In genomic region chr9:124410321-124410913, GRCh38 we compare ENCODE assay signal across 15 cellular contexts. TPM values are rescaled to one million over a fixed set of nuclear protein-coding genes. Genes with fewer than 3 reads are reported as not detected.
DNase-seq lines count a peak whose midpoint lies in the region; ATAC-seq, FAIRE-seq and TF ChIP-seq lines count a peak whose summit lies in the region.
"Had no signal": no experiment of that assay in that cellular context is flagged by ENCODE, and none has a peak within 500 bp of the region (broad histone marks: within the 10 kb centered on the region; RNA-seq: fewer than 3 reads in every experiment).

No MANE protein-coding gene starts in this region.

- H3K4me3 ChIP-seq in A549 (no peak overlapping the region), DOHH2 (ENCODE audit: low read length) (no peak overlapping the region), fibroblast of villous mesenchyme (ENCODE audit: low read depth, low read length) (no peak overlapping the region)
- H3K4me3 ChIP-seq: SK-N-MC, thoracic aorta had no signal

- no peaks in the 10 kb centered on the region for H3K27me3 Mint-ChIP-seq in activated naive CD4-positive, alpha-beta T cell treated with anti-CD3 and anti-CD28 coated beads, Interleukin-2, amount 10 ng/mL, durations not matched to agents 7 days and 5 days
- H3K27me3 Mint-ChIP-seq: activated CD8-positive, alpha-beta memory T cell treated with anti-CD3 and anti-CD28 coated beads, Interleukin-2, amount 10 ng/mL, durations not matched to agents 7 days and 5 days had no signal

- peak in 1 of 2 experiments; percentile 25; a peak in 2 of 6 replicates for ATAC-seq in A549
- ATAC-seq: activated CD8-positive, alpha-beta memory T cell treated with anti-CD3 and anti-CD28 coated beads, Interleukin-2, amount 10 ng/mL, durations not matched to agents 7 days and 5 days had no signal

- H3F3A ChIP-seq in DOHH2 (ENCODE audit: control insufficient read depth, insufficient read depth), result no peaks in the 10 kb centered on the region

- POLR2A ChIA-PET in A549 (lab: Yijun Ruan, JAX), result interaction anchor here (0.5 to 1.1 kb wide), 3 partner anchors 127 to 250 kb away, joined by 3 to 6 read pairs (median 3); no protein-coding TSS in a partner anchor

- H3K4me1 ChIP-seq in A549, result peaks cover 42% of the 10 kb centered on the region
- H3K4me1 ChIP-seq in DOHH2 (ENCODE audit: control insufficient read depth, low read length), result peaks cover 10% of the 10 kb centered on the region

- no peaks in the 10 kb centered on the region for H4K20me1 ChIP-seq in DOHH2 (ENCODE audit: control insufficient read depth, insufficient read depth, low read depth, low read length)

- peaks cover 96% of the 10 kb centered on the region for H3K36me3 ChIP-seq in DOHH2 (ENCODE audit: control insufficient read depth, low read length)

- CTCF ChIA-PET in A549 (lab: Yijun Ruan, JAX), result interaction anchor here (0.6 to 26.5 kb wide), 13 partner anchors 10 to 1473 kb away, joined by 3 to 429 read pairs (median 3); no protein-coding TSS in a partner anchor
- CTCF ChIA-PET in activated naive CD4-positive, alpha-beta T cell treated with anti-CD3 and anti-CD28 coated beads, Interleukin-2, amount 10 ng/mL, durations not matched to agents 7 days and 5 days (lab: Charles Lee), result interaction anchor here (0.7 to 2.6 kb wide), 9 partner anchors 9 to 127 kb away, joined by 3 to 11 read pairs (median 3); no protein-coding TSS in a partner anchor

- peaks cover 69% of the 10 kb centered on the region for H3K79me2 ChIP-seq in DOHH2 (ENCODE audit: control insufficient read depth, low read length)

- H3K4me2 ChIP-seq in A549, result no peak overlapping the region
- no peak overlapping the region for H3K4me2 ChIP-seq in DOHH2 (ENCODE audit: low read length)

- TF ChIP-seq POLR2A in A549 (IDR thresholded peaks at IDR 0.05; ENCODE audit: low read length), result no peak

- H3K4me3 Mint-ChIP-seq in activated naive CD4-positive, alpha-beta T cell treated with anti-CD3 and anti-CD28 coated beads, Interleukin-2, amount 10 ng/mL, durations not matched to agents 7 days and 5 days, result no peak overlapping the region
- H3K4me3 Mint-ChIP-seq: activated CD8-positive, alpha-beta memory T cell treated with anti-CD3 and anti-CD28 coated beads, Interleukin-2, amount 10 ng/mL, durations not matched to agents 7 days and 5 days had no signal

- TF ChIP-seq RAD21 in A549 (conservative IDR thresholded peaks at IDR 0.05 in 1 of 2, IDR thresholded peaks at IDR 0.05 in 1 of 2), result 0 out of 5 replicates have a peak, but pooled peaks of 1 of the 2 experiments have one; percentile 9

- no peak overlapping the region for H3K27ac Mint-ChIP-seq in activated naive CD4-positive, alpha-beta T cell treated with anti-CD3 and anti-CD28 coated beads, Interleukin-2, amount 10 ng/mL, durations not matched to agents 7 days and 5 days
- H3K27ac Mint-ChIP-seq: activated CD8-positive, alpha-beta memory T cell treated with anti-CD3 and anti-CD28 coated beads, Interleukin-2, amount 10 ng/mL, durations not matched to agents 7 days and 5 days had no signal

- H3K27me3 ChIP-seq in DOHH2 (ENCODE audit: control insufficient read depth, low read length), result no peaks in the 10 kb centered on the region

- no peaks in the 10 kb centered on the region for H3K9me3 ChIP-seq in A549
- no peaks in the 10 kb centered on the region for H3K9me3 ChIP-seq in DOHH2 (ENCODE audit: control insufficient read depth, insufficient read depth, low read length)
- H3K9me3 ChIP-seq: thoracic aorta had no signal

- DNase-seq in A549 (ENCODE audit: low read depth in 1 of 2, low spot score in 1 of 2) (no peak), RKO (ENCODE audit: low spot score) (peak; percentile 66), fibroblast of villous mesenchyme (ENCODE audit: low read depth) (no peak), GDM1 (lab: John Stamatoyannopoulos, UW) (no peak), H4 (ENCODE audit: low spot score) (no peak), NCI-H2029 treated with DMSO at 0.1 percent for 48 hours (lab: John Stamatoyannopoulos, UW) (no peak)
- no peak for DNase-seq in activated naive CD4-positive, alpha-beta T cell treated with anti-CD3 and anti-CD28 coated beads, Interleukin-2, amount 10 ng/mL, durations not matched to agents 7 days and 5 days
- DNase-seq: activated CD8-positive, alpha-beta memory T cell treated with anti-CD3 and anti-CD28 coated beads, Interleukin-2, amount 10 ng/mL, durations not matched to agents 7 days and 5 days; DMS79; NCI-H2081; stimulated activated CD4-positive, alpha-beta T cell treated with anti-CD3 and anti-CD28 coated beads, Interleukin-2, amount 100 ng/mL, for 24 hours had no signal

- peak overlapping the region in 1 of 2 experiments; percentile 72; a peak in 1 of 6 replicates for H3K27ac ChIP-seq in A549
- no peak overlapping the region for H3K27ac ChIP-seq in DOHH2 (ENCODE audit: low read depth, low read length)
- H3K27ac ChIP-seq: SK-N-MC, thoracic aorta had no signal

- H3K4me1 Mint-ChIP-seq in activated naive CD4-positive, alpha-beta T cell treated with anti-CD3 and anti-CD28 coated beads, Interleukin-2, amount 10 ng/mL, durations not matched to agents 7 days and 5 days, result peaks cover 26% of the 10 kb centered on the region

- peak; percentile 41 for TF ChIP-seq CTCF in A549 (IDR thresholded peaks at IDR 0.05)
- peak; percentile 51 for TF ChIP-seq CTCF in DOHH2 (IDR thresholded peaks at IDR 0.05; ENCODE audit: low read depth, low read length, poor library complexity, severe bottlenecking)
- TF ChIP-seq CTCF in fibroblast of villous mesenchyme (IDR thresholded peaks at IDR 0.05; ENCODE audit: insufficient read depth, low read depth, low read length), result peak; percentile 39

- FAIRE-seq in A549 (lab: Jason Lieb, UNC), result no peak
- FAIRE-seq: bronchial epithelial cell had no signal

- H3K9me2 ChIP-seq in DOHH2 (replicated peaks; ENCODE audit: control insufficient read depth, low read length), result no peaks in the 10 kb centered on the region

- TF ChIP-seq EP300 in A549 (IDR thresholded peaks at IDR 0.05), result no peak

- WGBS in A549 (ENCODE audit: missing lambda C conversion rate), result 54% methylated on average over 3 of the region's 3 CpGs

- H3K9me3 Mint-ChIP-seq in activated naive CD4-positive, alpha-beta T cell treated with anti-CD3 and anti-CD28 coated beads, Interleukin-2, amount 10 ng/mL, durations not matched to agents 7 days and 5 days, result peaks cover under 1% of the 10 kb centered on the region

- H3K36me3 Mint-ChIP-seq in activated naive CD4-positive, alpha-beta T cell treated with anti-CD3 and anti-CD28 coated beads, Interleukin-2, amount 10 ng/mL, durations not matched to agents 7 days and 5 days, result peaks cover 64% of the 10 kb centered on the region

TF ChIP-seq in A549, 52 proteins besides CTCF, POLR2A, EP300 and RAD21:
- TF ChIP-seq EHMT2 (IDR thresholded peaks at IDR 0.05; ENCODE audit: low read depth), result no peak
- TF ChIP-seq SMC3 (IDR thresholded peaks at IDR 0.05), result peak; percentile 13; the same call in 1 of the 3 replicates

RNA-seq across cellular contexts. Expression of gene PSMB7, which starts 4.8 kb away (rescaled TPM):
- polyA plus RNA-seq in A549 (2011; rRNA removed) (418 and 429 TPM in 2 replicates), A549 (2017; fragmentation: RNase III; extraction: RNeasy Plus Mini Kit Qiagen cat#74134 plus additional on column Dnase treatment) (312 to 345 TPM (median 332 TPM) in 3 replicates)
- 371 and 377 TPM in 2 replicates for polyA plus RNA-seq in A549 (2012; cell fraction: cytosol; rRNA removed)
- 156 and 229 TPM in 2 replicates for polyA plus RNA-seq in A549 (2012; cell fraction: nucleus; rRNA removed)
- polyA minus RNA-seq in A549 (2011; rRNA and poly(A)+ RNA removed), result 209 and 238 TPM in 2 replicates
- 133 and 143 TPM in 2 replicates for total RNA-seq in fibroblast of villous mesenchyme
- total RNA-seq in H4 (2014; rRNA removed; shearing (Covaris generic)), result 447 and 507 TPM in 2 replicates

RNA-seq across cellular contexts. Expression of gene ADGRD2, which starts 39.8 kb away (rescaled TPM):
- polyA plus RNA-seq in A549 (2011; rRNA removed) (not detected in 2 replicates), A549 (2017; fragmentation: RNase III; extraction: RNeasy Plus Mini Kit Qiagen cat#74134 plus additional on column Dnase treatment) (not detected in 3 replicates)
- not detected in 2 replicates for polyA plus RNA-seq in A549 (2012; cell fraction: cytosol; rRNA removed)
- polyA plus RNA-seq in A549 (2012; cell fraction: nucleus; rRNA removed), result not detected in 2 replicates
- polyA minus RNA-seq in A549 (2011; rRNA and poly(A)+ RNA removed), result not detected in 2 replicates
- total RNA-seq in fibroblast of villous mesenchyme, result not detected in 2 replicates
- total RNA-seq in H4 (2014; rRNA removed; shearing (Covaris generic)), result not detected in 2 replicates
- total RNA-seq: activated CD8-positive, alpha-beta memory T cell treated with anti-CD3 and anti-CD28 coated beads, Interleukin-2, amount 10 ng/mL, durations not matched to agents 7 days and 5 days; bronchial epithelial cell; thoracic aorta had no signal
